8 cellular contexts compared by ENCODE assay signal in the genomic region with DNA sequence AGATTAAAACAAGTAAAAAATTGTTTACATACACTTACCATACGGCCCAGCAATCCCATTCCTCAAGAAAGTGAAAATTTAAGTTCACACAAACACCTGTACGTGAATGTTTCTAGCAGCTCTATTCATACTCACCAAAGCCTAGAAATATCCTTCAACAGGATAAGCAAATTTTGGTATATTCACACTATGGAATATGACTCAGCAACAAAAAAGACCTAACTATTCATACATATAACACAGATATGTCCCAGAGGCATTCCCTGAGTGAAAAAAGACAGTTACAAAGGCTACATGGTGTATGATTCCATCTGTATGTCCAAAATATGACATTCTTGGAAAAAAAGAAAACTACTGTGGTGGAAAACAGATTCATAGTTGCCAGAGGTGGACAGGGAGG.
"Had no signal": no experiment of that assay in that cellular context is flagged by ENCODE, and none has a peak within 500 bp of the region (broad histone marks: within the 10 kb centered on the region; RNA-seq: fewer than 3 reads in every experiment).

No MANE protein-coding gene starts in this region.

- FAIRE-seq: G401.6, GM12878, GM12891, GM12892, GM18507, GM19239 had no signal

- DNase-seq: GDM1, GF-D8 had no signal

- ATAC-seq: GM12878 had no signal

- H3K4me3 ChIP-seq: GM12878 had no signal
